Comparison of ENCODE assay signal across 12 cellular contexts in the genomic region with DNA sequence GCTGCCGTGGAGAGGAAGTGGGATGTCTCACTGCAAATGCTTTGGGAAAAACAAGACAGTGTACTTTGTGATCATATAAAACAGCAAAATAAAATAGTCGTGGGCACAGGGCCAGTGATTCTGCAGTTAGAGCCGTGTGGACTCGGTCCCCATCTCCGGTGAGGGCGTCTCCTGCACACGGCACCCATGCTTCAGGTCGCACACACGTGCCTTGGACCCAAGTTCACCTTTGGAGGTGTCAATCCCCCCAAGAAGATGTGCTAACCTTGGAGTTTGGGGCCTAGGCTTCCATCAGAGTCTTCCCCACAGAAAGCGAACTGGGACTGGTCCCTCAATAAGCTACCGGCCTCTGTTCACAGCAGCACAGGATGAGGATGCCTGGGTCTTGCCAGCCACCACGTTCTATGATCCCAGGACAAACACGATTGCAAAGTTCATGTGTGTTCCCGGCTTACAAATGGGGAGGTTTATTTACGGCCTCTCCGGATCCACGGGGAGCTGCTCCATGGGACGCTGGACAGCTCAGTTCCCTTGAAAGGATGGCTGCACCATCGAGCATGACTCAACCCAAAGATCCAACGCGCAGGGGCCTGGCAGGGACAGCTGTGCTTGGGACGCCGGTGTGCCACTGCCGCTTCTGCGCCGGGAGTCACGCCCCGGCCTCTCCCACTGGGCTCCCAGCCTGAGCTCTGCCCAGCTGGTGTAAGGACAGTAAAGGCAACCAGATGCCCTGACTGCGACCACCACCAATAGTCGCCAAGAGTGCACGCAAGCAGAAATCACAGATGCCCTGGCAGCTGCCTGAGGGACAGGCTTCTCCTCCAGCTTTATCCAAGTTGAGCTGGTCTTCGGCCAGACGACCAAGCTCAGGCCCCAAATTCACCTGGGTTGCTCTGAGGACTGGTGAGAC. TPM values are rescaled to one million over a fixed set of nuclear protein-coding genes. Genes with fewer than 3 reads are reported as not detected.
DNase-seq lines count a peak whose midpoint lies in the region; ATAC-seq and TF ChIP-seq lines count a peak whose summit lies in the region.
"Had no signal": no experiment of that assay in that cellular context is flagged by ENCODE, and none has a peak within 500 bp of the region (broad histone marks: within the 10 kb centered on the region; RNA-seq: fewer than 3 reads in every experiment).

No MANE protein-coding gene starts in this region.

- TF ChIP-seq CTCF in fibroblast of lung (conservative IDR thresholded peaks at IDR 0.05 in 1 of 2, IDR thresholded peaks at IDR 0.05 in 1 of 2; ENCODE audit: low read depth in 1 of 2, low read length in 2 of 2): no peak
- TF ChIP-seq CTCF in osteoblast (IDR thresholded peaks at IDR 0.05; ENCODE audit: extremely low read depth, low read depth, low read length): no peak
- no peak for TF ChIP-seq CTCF in GM23338 (conservative IDR thresholded peaks at IDR 0.05; ENCODE audit: low read depth in 2 of 2)

- H3K9ac ChIP-seq in fibroblast of lung (ENCODE audit: insufficient read depth, low read length): peak overlapping the region; percentile 24

- H2AFZ ChIP-seq in fibroblast of lung (ENCODE audit: low read length): no peak overlapping the region
- no peak overlapping the region for H2AFZ ChIP-seq in osteoblast (ENCODE audit: low read length)
- H2AFZ ChIP-seq in GM23338: no peak overlapping the region

- peaks cover 7% of the 10 kb centered on the region for H3K36me3 Mint-ChIP-seq in GM23338 (ENCODE audit: low read depth)

- H3K27me3 ChIP-seq in fibroblast of lung (ENCODE audit: control insufficient read depth, insufficient read depth, low read length): no peaks in the 10 kb centered on the region
- no peaks in the 10 kb centered on the region for H3K27me3 ChIP-seq in osteoblast (ENCODE audit: insufficient read depth, low read length)
- H3K27me3 ChIP-seq in GM23338 (ENCODE audit: insufficient read depth): no peaks in the 10 kb centered on the region
- H3K27me3 ChIP-seq: BE2C had no signal

- peak overlapping the region; percentile 49 for H3K4me2 ChIP-seq in fibroblast of lung (ENCODE audit: extremely low read depth, insufficient read depth, low read length)
- peak overlapping the region; percentile 4 for H3K4me2 ChIP-seq in osteoblast (ENCODE audit: insufficient read depth, low read length)
- H3K4me2 ChIP-seq in GM23338: no peak overlapping the region

- H4K20me1 ChIP-seq in fibroblast of lung (ENCODE audit: control insufficient read depth, extremely low read depth, insufficient read depth, low read length): peaks cover 2% of the 10 kb centered on the region
- peaks cover 100% of the 10 kb centered on the region for H4K20me1 ChIP-seq in osteoblast (ENCODE audit: insufficient read depth, low read length)
- H4K20me1 ChIP-seq in GM23338 (replicated peaks; ENCODE audit: insufficient read depth): no peaks in the 10 kb centered on the region

- H3K27ac ChIP-seq in fibroblast of lung (ENCODE audit: insufficient read depth, low read length) (peak overlapping the region; percentile 72), osteoblast (ENCODE audit: low read depth, low read length) (peak overlapping the region; percentile 55), GM23338 (ENCODE audit: low read depth) (no peak overlapping the region)

- no peaks in the 10 kb centered on the region for H3K9me3 ChIP-seq in fibroblast of lung (ENCODE audit: control insufficient read depth, insufficient read depth, low read depth, low read length)
- H3K9me3 ChIP-seq in osteoblast (ENCODE audit: low read depth, low read length): no peaks in the 10 kb centered on the region
- H3K9me3 ChIP-seq: BE2C had no signal

- H3K27ac Mint-ChIP-seq in stimulated activated naive CD8-positive, alpha-beta T cell treated with anti-CD3 and anti-CD28 coated beads, Interleukin-15, amount 100 ng/mL, for 72 hours: no peak overlapping the region
- H3K27ac Mint-ChIP-seq in GM23338: no peak overlapping the region; the same call in 1 of the 2 replicates
- H3K27ac Mint-ChIP-seq: activated T-cell treated with anti-CD3 and anti-CD28 coated beads, Interleukin-2, amount 50 U/mL, for 72 hours had no signal

- peaks cover 19% of the 10 kb centered on the region for H3F3A ChIP-seq in GM23338 (replicated peaks; ENCODE audit: low read depth)

- no peak for DNase-seq in stimulated activated naive CD8-positive, alpha-beta T cell treated with anti-CD3 and anti-CD28 coated beads, Interleukin-15, amount 100 ng/mL, for 72 hours
- no peak for DNase-seq in stimulated activated naive CD8-positive, alpha-beta T cell treated with anti-CD3 and anti-CD28 coated beads, Interleukin-15, Interleukin-2, amounts not matched to agents 100 U/mL and 50 U/mL, for 24 hours
- DNase-seq in fibroblast of lung (ENCODE audit: low read depth in 2 of 2) (no peak), osteoblast (ENCODE audit: insufficient read length, low spot score, missing footprints) (peak; percentile 96), GM23338 (ENCODE audit: low spot score) (no peak)
- no peak for DNase-seq in central memory CD4-positive, alpha-beta T cell
- DNase-seq: activated T-cell treated with anti-CD3 and anti-CD28 coated beads, Interleukin-2, amount 50 U/mL, for 72 hours; BE2C; stimulated activated CD4-positive, alpha-beta T cell treated with anti-CD3 and anti-CD28 coated beads, Interleukin-2, amount 100 ng/mL, for 48 hours; T1000 had no signal

- H3K79me2 ChIP-seq in fibroblast of lung (ENCODE audit: control insufficient read depth, insufficient read depth, low read length) (peaks cover 98% of the 10 kb centered on the region), osteoblast (ENCODE audit: insufficient read depth, low read length) (peaks cover 100% of the 10 kb centered on the region), GM23338 (replicated peaks; ENCODE audit: insufficient read depth) (peaks cover 25% of the 10 kb centered on the region; the same call in 1 of the 2 replicates)

- H3K4me1 Mint-ChIP-seq in stimulated activated naive CD8-positive, alpha-beta T cell treated with anti-CD3 and anti-CD28 coated beads, Interleukin-15, amount 100 ng/mL, for 72 hours: peaks cover 27% of the 10 kb centered on the region
- peaks cover 53% of the 10 kb centered on the region for H3K4me1 Mint-ChIP-seq in GM23338

- peak; percentile 29 for ATAC-seq in stimulated activated naive CD8-positive, alpha-beta T cell treated with anti-CD3 and anti-CD28 coated beads, Interleukin-15, amount 100 ng/mL, for 72 hours
- ATAC-seq in stimulated activated naive CD8-positive, alpha-beta T cell treated with anti-CD3 and anti-CD28 coated beads, Interleukin-15, Interleukin-2, amounts not matched to agents 100 U/mL and 50 U/mL, for 24 hours: no peak
- no peak for ATAC-seq in GM23338
- no peak for ATAC-seq in HG03025 (IDR thresholded peaks at IDR 0.05; ENCODE audit: low FRiP score, unreplicated experiment)
- no peak for ATAC-seq in GM18909 (IDR thresholded peaks at IDR 0.05; ENCODE audit: poor library complexity, unreplicated experiment)

- no peaks in the 10 kb centered on the region; the same call in 1 of the 2 replicates for H3K9me2 ChIP-seq in GM23338 (ENCODE audit: insufficient read depth)

- H3K4me3 Mint-ChIP-seq in stimulated activated naive CD8-positive, alpha-beta T cell treated with anti-CD3 and anti-CD28 coated beads, Interleukin-15, amount 100 ng/mL, for 72 hours: peak overlapping the region in 1 of 2 donors; percentile 58
- no peak overlapping the region for H3K4me3 Mint-ChIP-seq in GM23338

- peaks cover 17% of the 10 kb centered on the region for H3K36me3 ChIP-seq in fibroblast of lung (ENCODE audit: control insufficient read depth, insufficient read depth, low read length)
- peaks cover 63% of the 10 kb centered on the region for H3K36me3 ChIP-seq in osteoblast (ENCODE audit: insufficient read depth, low read length)
- no peaks in the 10 kb centered on the region for H3K36me3 ChIP-seq in GM23338 (ENCODE audit: insufficient read depth)
- H3K36me3 ChIP-seq: BE2C had no signal

- H3K4me1 ChIP-seq in fibroblast of lung (ENCODE audit: control insufficient read depth, extremely low read depth, insufficient read depth, low read length) (peaks cover 37% of the 10 kb centered on the region), osteoblast (ENCODE audit: insufficient read depth, low read length) (peaks cover 52% of the 10 kb centered on the region), GM23338 (ENCODE audit: insufficient read depth) (peaks cover 10% of the 10 kb centered on the region)
- H3K4me1 ChIP-seq: BE2C had no signal

- no peak overlapping the region for H3K4me3 ChIP-seq in fibroblast of lung (replicated peaks in 1 of 4; ENCODE audit: control extremely low read depth in 1 of 4, insufficient read depth in 1 of 4, low read depth in 3 of 4, low read length in 4 of 4)
- H3K4me3 ChIP-seq in osteoblast (ENCODE audit: insufficient read depth, low read length): no peak overlapping the region
- H3K4me3 ChIP-seq in GM23338: no peak overlapping the region

- H3K27me3 Mint-ChIP-seq in stimulated activated naive CD8-positive, alpha-beta T cell treated with anti-CD3 and anti-CD28 coated beads, Interleukin-15, amount 100 ng/mL, for 72 hours: peaks cover 22% of the 10 kb centered on the region
- H3K27me3 Mint-ChIP-seq in GM23338 (ENCODE audit: insufficient read depth, low read depth, poor library complexity): peaks cover 16% of the 10 kb centered on the region

- peaks cover 14 to 16% of the 10 kb centered on the region in 2 donors for H3K9me3 Mint-ChIP-seq in stimulated activated naive CD8-positive, alpha-beta T cell treated with anti-CD3 and anti-CD28 coated beads, Interleukin-15, amount 100 ng/mL, for 72 hours
- no peaks in the 10 kb centered on the region; the same call in 2 of the 3 replicates for H3K9me3 Mint-ChIP-seq in GM23338

TF ChIP-seq in GM23338, 12 proteins besides CTCF, POLR2A, EP300 and RAD21 (continues in another document):
- TF ChIP-seq JUNB (IDR thresholded peaks at IDR 0.05; ENCODE audit: unreplicated experiment) (no peak), ZNF331 (CRISPR knock-in tag; IDR thresholded peaks at IDR 0.05; ENCODE audit: low read depth) (no peak), STAT1 (IDR thresholded peaks at IDR 0.05; ENCODE audit: unreplicated experiment) (no peak), EZH2 (IDR thresholded peaks at IDR 0.05; ENCODE audit: low read depth, unreplicated experiment) (no peak)
- TF ChIP-seq, protein P1, sequence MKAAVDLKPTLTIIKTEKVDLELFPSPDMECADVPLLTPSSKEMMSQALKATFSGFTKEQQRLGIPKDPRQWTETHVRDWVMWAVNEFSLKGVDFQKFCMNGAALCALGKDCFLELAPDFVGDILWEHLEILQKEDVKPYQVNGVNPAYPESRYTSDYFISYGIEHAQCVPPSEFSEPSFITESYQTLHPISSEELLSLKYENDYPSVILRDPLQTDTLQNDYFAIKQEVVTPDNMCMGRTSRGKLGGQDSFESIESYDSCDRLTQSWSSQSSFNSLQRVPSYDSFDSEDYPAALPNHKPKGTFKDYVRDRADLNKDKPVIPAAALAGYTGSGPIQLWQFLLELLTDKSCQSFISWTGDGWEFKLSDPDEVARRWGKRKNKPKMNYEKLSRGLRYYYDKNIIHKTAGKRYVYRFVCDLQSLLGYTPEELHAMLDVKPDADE (IDR thresholded peaks at IDR 0.05): no peak

RNA-seq across cellular contexts. Expression of a gene that starts 8.6 kb away (rescaled TPM):
- total RNA-seq in fibroblast of lung: 77.3 and 227 TPM in 2 replicates
- polyA plus RNA-seq in fibroblast of lung: 267 and 301 TPM in 2 replicates
- polyA plus RNA-seq in fibroblast of lung (2012): 343 and 376 TPM in 2 replicates
- 158 and 174 TPM in 2 replicates for polyA minus RNA-seq in fibroblast of lung (ENCODE audit: low replicate concordance)
- 417 and 480 TPM in 2 replicates for total RNA-seq in osteoblast
- 18.0 and 21.2 TPM in 2 replicates for total RNA-seq in GM23338 (2014; rRNA removed; shearing (Covaris generic))
- 7.9 and 8.8 TPM in 2 replicates for polyA plus RNA-seq in GM23338 (2016; fragmentation: Nextera tagmentation; extraction: Ambion mirVana)
